13 cellular contexts compared by ENCODE assay signal in the genomic region with DNA sequence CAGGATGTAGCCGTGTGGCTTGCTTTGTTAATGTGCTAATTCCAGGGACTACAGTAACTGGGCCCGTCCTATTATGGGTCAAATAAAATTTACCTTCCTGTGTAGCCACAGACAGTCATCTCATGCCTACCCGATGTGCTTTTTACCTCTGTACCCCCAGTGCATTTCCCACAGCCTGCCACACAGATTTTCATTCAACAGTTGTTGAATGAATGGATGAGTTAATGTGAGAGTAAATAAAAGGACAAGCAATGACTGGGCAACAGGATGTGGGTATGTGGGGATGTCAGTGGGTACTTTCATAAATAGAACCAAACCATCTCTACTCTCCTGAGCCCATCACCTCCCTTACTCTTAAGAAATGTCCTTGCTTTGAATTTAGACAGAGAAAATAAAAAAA.
A peak's percentile ranks its signal among the peaks of the same experiment; 100 is the strongest.
DNase-seq lines count a peak whose midpoint lies in the region; ATAC-seq and TF ChIP-seq lines count a peak whose summit lies in the region.
"Had no signal": no experiment of that assay in that cellular context is flagged by ENCODE, and none has a peak within 500 bp of the region (broad histone marks: within the 10 kb centered on the region; RNA-seq: fewer than 3 reads in every experiment).

No MANE protein-coding gene starts in this region.

- H3K9me3 ChIP-seq in adrenal gland (replicated peaks in 1 of 3), result no peaks in the 10 kb centered on the region
- H3K9me3 ChIP-seq: heart right ventricle had no signal

- no peaks in the 10 kb centered on the region for H3K36me3 ChIP-seq in adrenal gland (replicated peaks in 1 of 2)
- H3K36me3 ChIP-seq: heart right ventricle had no signal

- H3K4me1 ChIP-seq in adrenal gland (replicated peaks in 1 of 2), result no peaks in the 10 kb centered on the region
- H3K4me1 ChIP-seq: heart right ventricle had no signal

- WGBS in adrenal gland, 4 donors, result 78 to 94% (median 86%) methylated on average over 3 of the region's 3 CpGs

- no peak overlapping the region for H3K4me3 ChIP-seq in adrenal gland
- H3K4me3 ChIP-seq: dorsolateral prefrontal cortex, heart right ventricle had no signal

- TF ChIP-seq POLR2A in adrenal gland (IDR thresholded peaks at IDR 0.05), result no peak

- H3K27ac ChIP-seq in epithelial cell of prostate, result peak overlapping the region; percentile 26
- H3K27ac ChIP-seq in adrenal gland, result no peak overlapping the region
- H3K27ac ChIP-seq: dorsolateral prefrontal cortex, heart right ventricle had no signal

- no peaks in the 10 kb centered on the region for H3K27me3 ChIP-seq in adrenal gland
- H3K27me3 ChIP-seq: heart right ventricle had no signal

- ATAC-seq in GM18511 (IDR thresholded peaks at IDR 0.05; ENCODE audit: unreplicated experiment) (peak; percentile 65), GM21717 (IDR thresholded peaks at IDR 0.05; ENCODE audit: unreplicated experiment) (peak; percentile 44), HG03442 (IDR thresholded peaks at IDR 0.05; ENCODE audit: unreplicated experiment) (peak; percentile 60)
- ATAC-seq: heart right ventricle had no signal

- TF ChIP-seq CTCF in adrenal gland (IDR thresholded peaks at IDR 0.05), result no peak

- DNase-seq in epithelial cell of prostate (ENCODE audit: low read depth, low spot score) (peak; percentile 8), adrenal gland (no peak), SHP77 (lab: John Stamatoyannopoulos, UW) (no peak), NCI-H82 treated with DMSO at 0.1 percent for 48 hours (lab: John Stamatoyannopoulos, UW; ENCODE audit: unreplicated experiment) (no peak)
- DNase-seq in activated CD4-positive, CD25-positive, alpha-beta regulatory T cell (lab: John Stamatoyannopoulos, UW), result no peak
- DNase-seq: activated naive CD4-positive, alpha-beta T cell treated with Interleukin-2 at 50 U/mL for 16 hours; CD8-positive, alpha-beta memory T cell; dorsolateral prefrontal cortex; heart right ventricle; NCI-H1930 had no signal

- intact Hi-C loops in adrenal gland (cut with DNase I), result no loop called here
